Comparison of ENCODE assay signal across 1 cellular context in the genomic region with DNA sequence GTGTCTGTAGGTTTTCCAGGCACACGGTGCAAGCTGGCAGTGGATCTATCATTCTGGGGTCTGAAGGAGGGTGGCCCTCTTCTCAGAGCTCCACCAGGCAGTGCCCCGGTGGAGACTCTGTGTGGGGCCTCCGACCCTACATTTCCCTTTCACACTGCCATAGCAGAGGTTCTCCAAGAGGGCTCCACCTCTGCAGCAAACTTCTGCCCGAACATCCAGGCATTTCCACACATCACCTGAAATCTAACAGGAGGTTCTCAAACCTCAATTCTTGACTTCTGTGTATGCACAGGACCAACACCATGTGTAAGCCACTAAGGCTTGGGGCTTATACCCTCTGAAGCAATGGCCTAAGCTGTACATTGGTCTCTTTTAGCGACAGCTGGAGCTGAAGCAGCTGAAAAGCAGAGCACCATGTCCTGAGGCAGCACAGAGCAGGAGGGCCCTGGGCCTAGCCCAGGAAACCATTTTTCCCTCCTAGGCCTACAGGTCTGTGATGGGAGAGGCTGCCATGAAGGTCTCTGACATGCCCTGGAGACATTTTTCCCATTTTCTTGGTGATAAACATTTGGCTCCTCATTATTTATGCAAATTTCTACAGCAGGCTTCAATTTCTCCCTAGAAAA.
TF ChIP-seq lines count a peak whose summit lies in the region.

No MANE protein-coding gene starts in this region.

TF ChIP-seq in GM23338, 12 proteins besides CTCF, POLR2A, EP300 and RAD21 (continued from another document):
- TF ChIP-seq NANOG (IDR thresholded peaks at IDR 0.05; ENCODE audit: borderline replicate concordance) (no peak), EZH2 (IDR thresholded peaks at IDR 0.05; ENCODE audit: low read depth, unreplicated experiment) (no peak), STAT1 (IDR thresholded peaks at IDR 0.05; ENCODE audit: unreplicated experiment) (no peak), EZH2phosphoT487 (IDR thresholded peaks at IDR 0.05; ENCODE audit: unreplicated experiment) (no peak), ZNF331 (CRISPR knock-in tag; IDR thresholded peaks at IDR 0.05; ENCODE audit: low read depth) (no peak)
- TF ChIP-seq, protein P1, sequence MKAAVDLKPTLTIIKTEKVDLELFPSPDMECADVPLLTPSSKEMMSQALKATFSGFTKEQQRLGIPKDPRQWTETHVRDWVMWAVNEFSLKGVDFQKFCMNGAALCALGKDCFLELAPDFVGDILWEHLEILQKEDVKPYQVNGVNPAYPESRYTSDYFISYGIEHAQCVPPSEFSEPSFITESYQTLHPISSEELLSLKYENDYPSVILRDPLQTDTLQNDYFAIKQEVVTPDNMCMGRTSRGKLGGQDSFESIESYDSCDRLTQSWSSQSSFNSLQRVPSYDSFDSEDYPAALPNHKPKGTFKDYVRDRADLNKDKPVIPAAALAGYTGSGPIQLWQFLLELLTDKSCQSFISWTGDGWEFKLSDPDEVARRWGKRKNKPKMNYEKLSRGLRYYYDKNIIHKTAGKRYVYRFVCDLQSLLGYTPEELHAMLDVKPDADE (IDR thresholded peaks at IDR 0.05) = no peak
- TF ChIP-seq, protein P2, sequence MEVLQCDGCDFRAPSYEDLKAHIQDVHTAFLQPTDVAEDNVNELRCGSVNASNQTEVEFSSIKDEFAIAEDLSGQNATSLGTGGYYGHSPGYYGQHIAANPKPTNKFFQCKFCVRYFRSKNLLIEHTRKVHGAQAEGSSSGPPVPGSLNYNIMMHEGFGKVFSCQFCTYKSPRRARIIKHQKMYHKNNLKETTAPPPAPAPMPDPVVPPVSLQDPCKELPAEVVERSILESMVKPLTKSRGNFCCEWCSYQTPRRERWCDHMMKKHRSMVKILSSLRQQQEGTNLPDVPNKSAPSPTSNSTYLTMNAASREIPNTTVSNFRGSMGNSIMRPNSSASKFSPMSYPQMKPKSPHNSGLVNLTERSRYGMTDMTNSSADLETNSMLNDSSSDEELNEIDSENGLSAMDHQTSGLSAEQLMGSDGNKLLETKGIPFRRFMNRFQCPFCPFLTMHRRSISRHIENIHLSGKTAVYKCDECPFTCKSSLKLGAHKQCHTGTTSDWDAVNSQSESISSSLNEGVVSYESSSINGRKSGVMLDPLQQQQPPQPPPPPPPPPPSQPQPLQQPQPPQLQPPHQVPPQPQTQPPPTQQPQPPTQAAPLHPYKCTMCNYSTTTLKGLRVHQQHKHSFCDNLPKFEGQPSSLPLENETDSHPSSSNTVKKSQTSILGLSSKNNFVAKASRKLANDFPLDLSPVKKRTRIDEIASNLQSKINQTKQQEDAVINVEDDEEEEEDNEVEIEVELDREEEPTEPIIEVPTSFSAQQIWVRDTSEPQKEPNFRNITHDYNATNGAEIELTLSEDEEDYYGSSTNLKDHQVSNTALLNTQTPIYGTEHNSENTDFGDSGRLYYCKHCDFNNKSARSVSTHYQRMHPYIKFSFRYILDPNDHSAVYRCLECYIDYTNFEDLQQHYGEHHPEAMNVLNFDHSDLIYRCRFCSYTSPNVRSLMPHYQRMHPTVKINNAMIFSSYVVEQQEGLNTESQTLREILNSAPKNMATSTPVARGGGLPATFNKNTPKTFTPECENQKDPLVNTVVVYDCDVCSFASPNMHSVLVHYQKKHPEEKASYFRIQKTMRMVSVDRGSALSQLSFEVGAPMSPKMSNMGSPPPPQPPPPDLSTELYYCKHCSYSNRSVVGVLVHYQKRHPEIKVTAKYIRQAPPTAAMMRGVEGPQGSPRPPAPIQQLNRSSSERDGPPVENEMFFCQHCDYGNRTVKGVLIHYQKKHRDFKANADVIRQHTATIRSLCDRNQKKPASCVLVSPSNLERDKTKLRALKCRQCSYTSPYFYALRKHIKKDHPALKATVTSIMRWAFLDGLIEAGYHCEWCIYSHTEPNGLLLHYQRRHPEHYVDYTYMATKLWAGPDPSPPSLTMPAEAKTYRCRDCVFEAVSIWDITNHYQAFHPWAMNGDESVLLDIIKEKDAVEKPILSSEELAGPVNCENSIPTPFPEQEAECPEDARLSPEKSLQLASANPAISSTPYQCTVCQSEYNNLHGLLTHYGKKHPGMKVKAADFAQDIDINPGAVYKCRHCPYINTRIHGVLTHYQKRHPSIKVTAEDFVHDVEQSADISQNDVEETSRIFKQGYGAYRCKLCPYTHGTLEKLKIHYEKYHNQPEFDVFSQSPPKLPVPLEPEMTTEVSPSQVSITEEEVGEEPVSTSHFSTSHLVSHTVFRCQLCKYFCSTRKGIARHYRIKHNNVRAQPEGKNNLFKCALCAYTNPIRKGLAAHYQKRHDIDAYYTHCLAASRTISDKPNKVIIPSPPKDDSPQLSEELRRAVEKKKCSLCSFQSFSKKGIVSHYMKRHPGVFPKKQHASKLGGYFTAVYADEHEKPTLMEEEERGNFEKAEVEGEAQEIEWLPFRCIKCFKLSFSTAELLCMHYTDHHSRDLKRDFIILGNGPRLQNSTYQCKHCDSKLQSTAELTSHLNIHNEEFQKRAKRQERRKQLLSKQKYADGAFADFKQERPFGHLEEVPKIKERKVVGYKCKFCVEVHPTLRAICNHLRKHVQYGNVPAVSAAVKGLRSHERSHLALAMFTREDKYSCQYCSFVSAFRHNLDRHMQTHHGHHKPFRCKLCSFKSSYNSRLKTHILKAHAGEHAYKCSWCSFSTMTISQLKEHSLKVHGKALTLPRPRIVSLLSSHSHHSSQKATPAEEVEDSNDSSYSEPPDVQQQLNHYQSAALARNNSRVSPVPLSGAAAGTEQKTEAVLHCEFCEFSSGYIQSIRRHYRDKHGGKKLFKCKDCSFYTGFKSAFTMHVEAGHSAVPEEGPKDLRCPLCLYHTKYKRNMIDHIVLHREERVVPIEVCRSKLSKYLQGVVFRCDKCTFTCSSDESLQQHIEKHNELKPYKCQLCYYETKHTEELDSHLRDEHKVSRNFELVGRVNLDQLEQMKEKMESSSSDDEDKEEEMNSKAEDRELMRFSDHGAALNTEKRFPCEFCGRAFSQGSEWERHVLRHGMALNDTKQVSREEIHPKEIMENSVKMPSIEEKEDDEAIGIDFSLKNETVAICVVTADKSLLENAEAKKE (CRISPR knock-in tag; IDR thresholded peaks at IDR 0.05) = no peak
